37 cellular contexts compared by ENCODE assay signal in the genomic region with DNA sequence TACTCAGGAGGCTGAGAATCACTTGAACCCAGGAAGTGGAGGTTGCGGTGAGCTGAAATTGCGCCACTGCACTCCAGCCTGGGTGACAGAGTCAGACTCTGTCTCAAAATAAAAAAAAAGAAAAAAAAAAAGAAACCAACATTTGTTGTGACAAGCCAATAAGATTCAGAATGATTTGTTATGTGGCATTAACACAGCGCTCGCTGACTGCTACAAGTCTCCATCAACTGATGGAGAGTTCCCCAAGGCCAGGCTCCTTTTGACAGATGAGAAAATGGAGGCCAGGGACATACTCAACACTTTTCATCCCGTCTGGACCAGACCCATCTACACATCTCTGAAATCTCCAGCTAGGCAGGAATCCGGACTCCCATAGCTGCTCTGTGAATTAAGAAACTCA. TPM values are rescaled to one million over a fixed set of nuclear protein-coding genes. Genes with fewer than 3 reads are reported as not detected.
DNase-seq lines count a peak whose midpoint lies in the region; ATAC-seq, FAIRE-seq and TF ChIP-seq lines count a peak whose summit lies in the region.
"Had no signal": no experiment of that assay in that cellular context is flagged by ENCODE, and none has a peak within 500 bp of the region (broad histone marks: within the 10 kb centered on the region; RNA-seq: fewer than 3 reads in every experiment).

No MANE protein-coding gene starts in this region.

- peak overlapping the region; percentile 27 for H3K27ac Mint-ChIP-seq in neural progenitor cell
- H3K27ac Mint-ChIP-seq: B cell; CD4-positive, alpha-beta T cell; CD4-positive, CD25-positive, alpha-beta regulatory T cell; CD8-positive, alpha-beta memory T cell; CD8-positive, alpha-beta T cell had no signal

- no peak for TF ChIP-seq POLR2A in HepG2 (IDR thresholded peaks at IDR 0.05; ENCODE audit: insufficient read depth in 1 of 2, low read depth in 2 of 2, low read length in 2 of 2)
- TF ChIP-seq POLR2A in right lobe of liver (IDR thresholded peaks at IDR 0.05), result no peak
- TF ChIP-seq POLR2A in K562 (conservative IDR thresholded peaks at IDR 0.05), result no peak

- H3K4me3 ChIP-seq in HepG2 (replicated peaks in 1 of 3; ENCODE audit: insufficient read depth in 1 of 3, low read depth in 2 of 3, low read length in 3 of 3), result no peak overlapping the region
- H3K4me3 ChIP-seq in right lobe of liver, result no peak overlapping the region
- H3K4me3 ChIP-seq in HEK293 (ENCODE audit: low read depth, low read length), result no peak overlapping the region
- H3K4me3 ChIP-seq in K562, result no peak overlapping the region
- no peak overlapping the region for H3K4me3 ChIP-seq in neural progenitor cell
- no peak overlapping the region for H3K4me3 ChIP-seq in PC-9
- H3K4me3 ChIP-seq: A549; BLaER1; BLaER1 treated with 17β-estradiol and CSF1 and Interleukin-3, amounts not matched to agents 10 nM and 100 nM had no signal

- H3K9ac ChIP-seq in HepG2 (ENCODE audit: insufficient read depth, low read depth, low read length) (no peak overlapping the region), K562 (ENCODE audit: insufficient read depth in 1 of 2, low read depth in 2 of 2, low read length in 2 of 2) (no peak overlapping the region), neural progenitor cell (no peak overlapping the region)
- H3K9ac ChIP-seq: BLaER1; BLaER1 treated with 17β-estradiol and CSF1 and Interleukin-3, amounts not matched to agents 10 nM and 100 nM had no signal

- H3K4me3 Mint-ChIP-seq in neural progenitor cell, result peak overlapping the region; percentile 43
- H3K4me3 Mint-ChIP-seq: B cell; CD14-positive monocyte; CD4-positive, alpha-beta T cell; CD4-positive, CD25-positive, alpha-beta regulatory T cell; CD8-positive, alpha-beta memory T cell; CD8-positive, alpha-beta T cell had no signal

- peaks cover 15% of the 10 kb centered on the region for H3K9me3 Mint-ChIP-seq in neural progenitor cell

- H3K27me3 ChIP-seq in HepG2 (ENCODE audit: control insufficient read depth in 1 of 2, insufficient read depth in 2 of 2, low read length in 2 of 2), result peaks cover 0 to 7% of the 10 kb centered on the region in 2 experiments; a peak in 3 of 5 replicates
- peaks cover 0 to 1% of the 10 kb centered on the region in 2 donors for H3K27me3 ChIP-seq in right lobe of liver
- peaks cover 7 to 10% of the 10 kb centered on the region in 2 experiments; a peak in 2 of 5 replicates for H3K27me3 ChIP-seq in K562 (ENCODE audit: control insufficient read depth in 2 of 2, insufficient read depth in 2 of 2, low read length in 2 of 2)
- no peaks in the 10 kb centered on the region for H3K27me3 ChIP-seq in neural progenitor cell
- peaks cover 16% of the 10 kb centered on the region for H3K27me3 ChIP-seq in PC-9 (ENCODE audit: insufficient read depth, low read depth)

- peaks cover 48% of the 10 kb centered on the region for H3K4me1 Mint-ChIP-seq in neural progenitor cell
- H3K4me1 Mint-ChIP-seq: B cell; CD14-positive monocyte; CD4-positive, alpha-beta memory T cell; CD4-positive, CD25-positive, alpha-beta regulatory T cell; CD8-positive, alpha-beta memory T cell had no signal

- H3K9me3 ChIP-seq in HepG2 (ENCODE audit: low read length) (no peaks in the 10 kb centered on the region), right lobe of liver (no peaks in the 10 kb centered on the region), HEK293 (ENCODE audit: control insufficient read depth, insufficient read depth, low read depth, low read length) (no peaks in the 10 kb centered on the region), K562 (replicated peaks; ENCODE audit: control insufficient read depth, insufficient read depth, low read depth, low read length) (no peaks in the 10 kb centered on the region), neural progenitor cell (ENCODE audit: low read depth) (no peaks in the 10 kb centered on the region), PC-9 (ENCODE audit: insufficient read depth, low read depth) (no peaks in the 10 kb centered on the region)
- H3K9me3 ChIP-seq: A549, BE2C, Caco-2 had no signal

- H3K9me2 ChIP-seq in PC-9 (ENCODE audit: insufficient read depth), result no peaks in the 10 kb centered on the region

- TF ChIP-seq RAD21 in HepG2 (CRISPR knock-in tag; IDR thresholded peaks at IDR 0.05) (no peak), K562 (CRISPR knock-in tag; conservative IDR thresholded peaks at IDR 0.05 in 1 of 2, IDR thresholded peaks at IDR 0.05 in 1 of 2) (no peak)

- H3F3A ChIP-seq in neural progenitor cell (ENCODE audit: low read depth) (peaks cover 18% of the 10 kb centered on the region), PC-9 (ENCODE audit: insufficient read depth, low read depth) (no peaks in the 10 kb centered on the region)

- ATAC-seq in HepG2 (no peak), right lobe of liver (no peak), K562 (no peak)
- ATAC-seq: A549; CD8-positive, alpha-beta T cell had no signal

- peaks cover 15% of the 10 kb centered on the region for H3K27me3 Mint-ChIP-seq in neural progenitor cell (ENCODE audit: insufficient read depth, low read depth)

- H2AFZ ChIP-seq in HepG2 (ENCODE audit: low read length) (no peak overlapping the region), K562 (ENCODE audit: low read depth, low read length) (no peak overlapping the region), neural progenitor cell (replicated peaks) (no peak overlapping the region), PC-9 (no peak overlapping the region)

- in situ Hi-C loops in HepG2 (cut with HindIII; ENCODE audit: extremely low pct_ligation_motif_present, low pct_unique_long_range_greater_than_20kb), result no loop called here
- in situ Hi-C loops in K562 (cut with MboI), result no loop called here

- H3K9me1 ChIP-seq in K562 (ENCODE audit: control insufficient read depth, insufficient read depth, low read length), result no peaks in the 10 kb centered on the region

- BruUV-seq in HepG2 (replicated peaks; lab: Mats Ljungman, UMichigan) (no TSS peak), K562 (replicated peaks; lab: Mats Ljungman, UMichigan) (no TSS peak), PC-9 (replicated peaks; lab: Mats Ljungman, UMichigan) (no TSS peak)

- POLR2A ChIA-PET in HepG2 (lab: Yijun Ruan, JAX), result no interaction called here
- POLR2A ChIA-PET in HEK293 (lab: Yijun Ruan, JAX), result no interaction called here
- POLR2A ChIA-PET in K562 (lab: Yijun Ruan, JAX), result interaction anchor here (0.6 to 1.1 kb wide), 3 partner anchors 9 to 228 kb away, joined by 3 read pairs; no protein-coding TSS in a partner anchor
- POLR2A ChIA-PET in PC-9 (lab: Charles Lee; ENCODE audit: unreplicated experiment), result no interaction called here

- H3K36me3 ChIP-seq in HepG2 (replicated peaks in 1 of 2; ENCODE audit: control insufficient read depth in 1 of 2, insufficient read depth in 2 of 2, low read length in 2 of 2) (no peaks in the 10 kb centered on the region), right lobe of liver (no peaks in the 10 kb centered on the region), HEK293 (ENCODE audit: control insufficient read depth in 2 of 2, insufficient read depth in 1 of 2, low read length in 2 of 2) (no peaks in the 10 kb centered on the region), K562 (ENCODE audit: control insufficient read depth, insufficient read depth, low read length) (no peaks in the 10 kb centered on the region), neural progenitor cell (no peaks in the 10 kb centered on the region), PC-9 (ENCODE audit: low read depth) (no peaks in the 10 kb centered on the region)
- H3K36me3 ChIP-seq: BE2C; BLaER1; BLaER1 treated with 17β-estradiol and CSF1 and Interleukin-3, amounts not matched to agents 10 nM and 100 nM had no signal

- CTCF ChIA-PET in HepG2 (lab: Yijun Ruan, JAX; ENCODE audit: low intra/inter-chr PET ratio, low total read pairs) (no interaction called here), HEK293 (lab: Yijun Ruan, JAX) (interaction anchor here (0.8 kb wide), 1 partner anchor 12 kb away, joined by 3 read pairs; no protein-coding TSS in a partner anchor), K562 (lab: Yijun Ruan, JAX; ENCODE audit: low intra/inter-chr PET ratio) (no interaction called here), PC-9 (lab: Charles Lee) (no interaction called here)

- WGBS in HepG2 (ENCODE audit: low lambda C conversion rate), result 62% methylated on average over 6 of the region's 6 CpGs
- WGBS in right lobe of liver (ENCODE audit: insufficient coverage, low coverage, low lambda C conversion rate, missing lambda C conversion rate), result 72% methylated on average over 5 of the region's 6 CpGs
- WGBS in K562 (ENCODE audit: insufficient coverage, low coverage, missing lambda C conversion rate), result 2% methylated on average over 6 of the region's 6 CpGs

- no peaks in the 10 kb centered on the region for H3K79me2 ChIP-seq in HepG2 (ENCODE audit: insufficient read depth, low read length)
- no peaks in the 10 kb centered on the region for H3K79me2 ChIP-seq in K562 (ENCODE audit: control insufficient read depth, insufficient read depth, low read length)
- H3K79me2 ChIP-seq in neural progenitor cell (ENCODE audit: low read depth), result no peaks in the 10 kb centered on the region
- H3K79me2 ChIP-seq in PC-9 (ENCODE audit: low read depth), result no peaks in the 10 kb centered on the region

- intact Hi-C loops in HepG2 (cut with micrococcal nuclease; ENCODE audit: unreplicated experiment), result no loop called here
- intact Hi-C loops in right lobe of liver (cut with DNase I), result no loop called here
- intact Hi-C loops in K562 (cut with micrococcal nuclease), result no loop called here
- intact Hi-C loops in PC-9 (cut with micrococcal nuclease; ENCODE audit: unreplicated experiment), result no loop called here

- no peak for DNase-seq in HepG2 (ENCODE audit: low spot score)
- DNase-seq in right lobe of liver, result no peak
- no peak for DNase-seq in K562 (ENCODE audit: extremely low read depth in 1 of 4, low spot score in 3 of 4)
- DNase-seq in neural progenitor cell (ENCODE audit: low spot score), result no peak
- no peak for DNase-seq in NCI-H1417 treated with DMSO at 0.1 percent for 48 hours (lab: John Stamatoyannopoulos, UW)
- DNase-seq in SW 1271 (lab: John Stamatoyannopoulos, UW), result no peak
- DNase-seq in PC-9, result no peak
- DNase-seq: 8988T; ACHN; AML-193; BE2C; C1 segment of cervical spinal cord; Caco-2; Calu3; CD4-positive, alpha-beta memory T cell; CD4-positive, alpha-beta T cell; CD4-positive, CD25-positive, alpha-beta regulatory T cell; CD8-positive, alpha-beta memory T cell; CD8-positive, alpha-beta T cell; COR-L47; DMS 273 treated with DMSO at 0.1 percent for 48 hours; DMS153; DMS53; DMS79; DMS79 treated with DMSO at 0.1 percent for 48 hours; DND-41; EL had no signal

- H3K36me3 Mint-ChIP-seq in neural progenitor cell, result peaks cover 2% of the 10 kb centered on the region
- H3K36me3 Mint-ChIP-seq: CD14-positive monocyte; CD4-positive, alpha-beta memory T cell; CD4-positive, CD25-positive, alpha-beta regulatory T cell; CD8-positive, alpha-beta T cell had no signal

- H4K20me1 ChIP-seq in HepG2 (ENCODE audit: insufficient read depth, low read length) (no peaks in the 10 kb centered on the region), K562 (replicated peaks; ENCODE audit: control insufficient read depth, insufficient read depth, low read length) (peaks cover 4% of the 10 kb centered on the region; the same call in 1 of the 2 replicates), neural progenitor cell (ENCODE audit: low read depth) (no peaks in the 10 kb centered on the region), PC-9 (ENCODE audit: insufficient read depth) (no peaks in the 10 kb centered on the region)
- H4K20me1 ChIP-seq: BLaER1 had no signal

- H3K4me2 ChIP-seq in HepG2 (ENCODE audit: low read depth, low read length) (no peak overlapping the region), K562 (ENCODE audit: insufficient read depth, low read length) (no peak overlapping the region), neural progenitor cell (no peak overlapping the region), PC-9 (no peak overlapping the region)
- H3K4me2 ChIP-seq: A549; BLaER1; BLaER1 treated with 17β-estradiol and CSF1 and Interleukin-3, amounts not matched to agents 10 nM and 100 nM had no signal

- no peak overlapping the region for H3K27ac ChIP-seq in HepG2 (ENCODE audit: extremely low read length, insufficient read depth, low read length)
- H3K27ac ChIP-seq in right lobe of liver, result no peak overlapping the region
- H3K27ac ChIP-seq in HEK293 (ENCODE audit: extremely low read depth, low read depth, low read length), result no peak overlapping the region
- no peak overlapping the region for H3K27ac ChIP-seq in K562 (ENCODE audit: extremely low read depth, low read depth, low read length)
- no peak overlapping the region for H3K27ac ChIP-seq in neural progenitor cell
- H3K27ac ChIP-seq in PC-9, result no peak overlapping the region
- H3K27ac ChIP-seq: 22Rv1; A549; BLaER1; BLaER1 treated with 17β-estradiol and CSF1 and Interleukin-3, amounts not matched to agents 10 nM and 100 nM; C4-2B had no signal

- TF ChIP-seq CTCF in HepG2 (CRISPR knock-in tag; IDR thresholded peaks at IDR 0.05), result no peak
- no peak for TF ChIP-seq CTCF in right lobe of liver (IDR thresholded peaks at IDR 0.05)
- no peak for TF ChIP-seq CTCF in HEK293 (tag by site-specific recombination; IDR thresholded peaks at IDR 0.05)
- TF ChIP-seq CTCF in K562 (IDR thresholded peaks at IDR 0.05 in 2 of 3, conservative IDR thresholded peaks at IDR 0.05 in 1 of 3; ENCODE audit: insufficient read depth in 2 of 3, low read depth in 1 of 3, low read length in 3 of 3), result no peak
- TF ChIP-seq CTCF in neural progenitor cell (IDR thresholded peaks at IDR 0.05), result no peak
- no peak for TF ChIP-seq CTCF in PC-9 (conservative IDR thresholded peaks at IDR 0.05)

- H3K4me1 ChIP-seq in HepG2 (ENCODE audit: insufficient read depth, low read length) (no peaks in the 10 kb centered on the region), right lobe of liver (no peaks in the 10 kb centered on the region), HEK293 (ENCODE audit: control insufficient read depth, insufficient read depth, low read length) (no peaks in the 10 kb centered on the region), K562 (replicated peaks in 1 of 2; ENCODE audit: control insufficient read depth in 2 of 2, insufficient read depth in 2 of 2, low read length in 2 of 2) (no peaks in the 10 kb centered on the region; a peak in 1 of 5 replicates), neural progenitor cell (peaks cover 23% of the 10 kb centered on the region), PC-9 (replicated peaks; ENCODE audit: insufficient read depth) (no peaks in the 10 kb centered on the region)
- H3K4me1 ChIP-seq: A549, BE2C, BLaER1, Caco-2 had no signal

- TF ChIP-seq EP300 in HepG2 (IDR thresholded peaks at IDR 0.05; ENCODE audit: low read depth in 2 of 2, low read length in 2 of 2) (no peak), HepG2 (CRISPR knock-in tag; IDR thresholded peaks at IDR 0.05; ENCODE audit: borderline replicate concordance) (no peak), K562 (IDR thresholded peaks at IDR 0.05; ENCODE audit: low read length) (no peak)

- FAIRE-seq in HepG2 (lab: Jason Lieb, UNC) (no peak), K562 (lab: Jason Lieb, UNC) (no peak)
- FAIRE-seq: A204.1, A549, D721Med had no signal

RNA-seq across cellular contexts. Expression of gene PTPRS, which starts 48.7 kb away (rescaled TPM):
- total RNA-seq in HepG2 (2016; rRNA removed; fragmentation: Illumina TruSeq; extraction: Trizol), result 21.3 and 32.7 TPM in 2 replicates
- 8.8 and 10.2 TPM in 2 replicates for total RNA-seq in HepG2 (2016; cell fraction: cytosol; rRNA removed; fragmentation: Illumina TruSeq; extraction: Trizol; ENCODE audit: low read depth)
- total RNA-seq in HepG2 (2016; cell fraction: insoluble cytoplasmic fraction; rRNA removed; fragmentation: Illumina TruSeq; extraction: Trizol), result 17.7 and 32.1 TPM in 2 replicates
- 21.8 and 23.0 TPM in 2 replicates for total RNA-seq in HepG2 (2016; cell fraction: membrane; rRNA removed; fragmentation: Illumina TruSeq; extraction: Trizol)
- total RNA-seq in HepG2 (2016; cell fraction: nucleus; rRNA removed; fragmentation: Illumina TruSeq; extraction: Trizol), result 57.4 and 62.6 TPM in 2 replicates
- polyA plus RNA-seq in HepG2 (2011; rRNA removed), result 43.9 and 63.5 TPM in 2 replicates
- polyA plus RNA-seq in HepG2 (2011; cell fraction: cytosol; rRNA removed), result 36.8 and 40.6 TPM in 2 replicates
- 194 and 221 TPM in 2 replicates for polyA plus RNA-seq in HepG2 (2011; cell fraction: nucleus; rRNA removed)
- 24.6 and 49.4 TPM in 2 replicates for polyA plus RNA-seq in HepG2 (2012)
- polyA plus RNA-seq in HepG2 (2016; cell fraction: cytosol; fragmentation: Illumina TruSeq; extraction: Trizol; ENCODE audit: low read depth), result 4.6 and 4.7 TPM in 2 replicates
- 8.4 and 10.5 TPM in 2 replicates for polyA plus RNA-seq in HepG2 (2016; cell fraction: insoluble cytoplasmic fraction; fragmentation: Illumina TruSeq; extraction: Trizol; ENCODE audit: low read depth)
- polyA plus RNA-seq in HepG2 (2016; cell fraction: membrane; fragmentation: Illumina TruSeq; extraction: Trizol; ENCODE audit: low read depth), result 5.1 and 5.2 TPM in 2 replicates
- polyA plus RNA-seq in HepG2 (2016; cell fraction: nucleus; fragmentation: Illumina TruSeq; extraction: Trizol; ENCODE audit: insufficient read depth, low read depth), result 68.7 and 77.5 TPM in 2 replicates
- 65.7 and 175 TPM in 2 replicates for polyA minus RNA-seq in HepG2 (2011; rRNA and poly(A)+ RNA removed; ENCODE audit: low replicate concordance)
- polyA minus RNA-seq in HepG2 (2011; cell fraction: cytosol; rRNA and poly(A)+ RNA removed), result 79.6 and 103 TPM in 2 replicates
- 55.6 and 71.9 TPM in 2 replicates for polyA minus RNA-seq in HepG2 (2011; cell fraction: nucleus; rRNA and poly(A)+ RNA removed)
- total RNA-seq in right lobe of liver, result 10 to 100 TPM in 5 of 6 experiments, 1 to 10 TPM in 1; 6.1 to 39.9 (median 22.1) TPM
- total RNA-seq in K562 (2011; cell fraction: chromatin; rRNA removed; ENCODE audit: low replicate concordance), result 79.8 and 180 TPM in 2 replicates
- total RNA-seq in K562 (2011; cell fraction: nucleolus; rRNA removed), result 97.4 and 130 TPM in 2 replicates
- total RNA-seq in K562 (2011; cell fraction: nucleoplasm; rRNA removed), result 85.8 and 89.2 TPM in 2 replicates
- 26.4 and 28.0 TPM in 2 replicates for total RNA-seq in K562 (2014; rRNA removed)
- total RNA-seq in K562 (2014; rRNA removed; fragmentation: Illumina TruSeq; extraction: Trizol), result 6.1 and 6.7 TPM in 2 replicates
- 14.1 and 15.1 TPM in 2 replicates for total RNA-seq in K562 (2015; rRNA removed; fragmentation: Illumina TruSeq; extraction: Trizol)
- 45.2 and 49.4 TPM in 2 replicates for total RNA-seq in K562 (2021)
- polyA plus RNA-seq in K562 (2011; rRNA removed), result 14.9 and 17.4 TPM in 2 replicates
- 14.3 and 32.7 TPM in 2 replicates for polyA plus RNA-seq in K562 (2011; cell fraction: cytosol; rRNA removed)
- 54.1 and 106 TPM in 2 replicates for polyA plus RNA-seq in K562 (2011; cell fraction: nucleus; rRNA removed)
- 23.1 and 29.5 TPM in 2 replicates for polyA plus RNA-seq in K562 (2012)
- polyA plus RNA-seq in K562 (2014; fragmentation: Illumina TruSeq; extraction: Trizol), result 8.3 and 10.7 TPM in 2 replicates
- polyA plus RNA-seq in K562 (2014; fragmentation: Nextera tagmentation; extraction: Ambion mirVana), result 1 to 10 TPM; 1.1 to 1.2 TPM
- 26.9 and 27.4 TPM in 2 replicates for polyA plus RNA-seq in K562 (2014; rRNA removed)
- polyA minus RNA-seq in K562 (2011; rRNA and poly(A)+ RNA removed), result 11.5 and 28.9 TPM in 2 replicates
- 41.9 and 44.2 TPM in 2 replicates for polyA minus RNA-seq in K562 (2011; cell fraction: cytosol; rRNA and poly(A)+ RNA removed)
- 27.2 and 33.5 TPM in 2 replicates for polyA minus RNA-seq in K562 (2011; cell fraction: nucleus; rRNA and poly(A)+ RNA removed)
- 167 and 403 TPM in 2 replicates for total RNA-seq in neural progenitor cell (ENCODE audit: low replicate concordance)
- total RNA-seq in PC-9 (2021), result 131 and 183 TPM in 2 replicates
- polyA plus RNA-seq: CD14-positive monocyte had no signal
